8 cellular contexts compared by ENCODE assay signal in genomic region chr1:36322786-36323635, GRCh38. TPM values are rescaled to one million over a fixed set of nuclear protein-coding genes. Genes with fewer than 3 reads are reported as not detected.
DNase-seq lines count a peak whose midpoint lies in the region; ATAC-seq and TF ChIP-seq lines count a peak whose summit lies in the region.

No MANE protein-coding gene starts in this region.

- H3K4me2 ChIP-seq in neural progenitor cell = peak overlapping the region; percentile 95

- H3K27ac Mint-ChIP-seq in neural progenitor cell = no peak overlapping the region

- H3K4me3 ChIP-seq in HUES48 (ENCODE audit: low read depth, low read length) (peak overlapping the region; percentile 79), fibroblast of villous mesenchyme (ENCODE audit: low read depth, low read length) (peak overlapping the region; percentile 82), neural progenitor cell (peak overlapping the region; percentile 78)

- peaks cover 5% of the 10 kb centered on the region for H3K36me3 Mint-ChIP-seq in neural progenitor cell

- DNase-seq in ELR (ENCODE audit: low read depth) (peak; percentile 81), activated T-cell treated with anti-CD3 and anti-CD28 coated beads for 48 hours (ENCODE audit: low read depth) (peak; percentile 47), fibroblast of villous mesenchyme (ENCODE audit: low read depth) (peak; percentile 74), neural progenitor cell (ENCODE audit: low spot score) (peak; percentile 69), hippocampal formation (lab: John Stamatoyannopoulos, UW) (no peak), NCI-H2171 treated with DMSO at 0.1 percent for 48 hours (lab: John Stamatoyannopoulos, UW) (no peak)

- no peak overlapping the region for H2AFZ ChIP-seq in neural progenitor cell (replicated peaks)

- no peaks in the 10 kb centered on the region for H3K9me3 Mint-ChIP-seq in neural progenitor cell

- H4K20me1 ChIP-seq in neural progenitor cell (ENCODE audit: low read depth) = peaks cover 28% of the 10 kb centered on the region

- H3K4me1 ChIP-seq in HUES48 (ENCODE audit: control insufficient read depth, insufficient read depth, low read length) = peaks cover 29% of the 10 kb centered on the region
- peaks cover 23% of the 10 kb centered on the region for H3K4me1 ChIP-seq in neural progenitor cell

- H3K27ac ChIP-seq in HUES48 (ENCODE audit: low read depth, low read length) (no peak overlapping the region), neural progenitor cell (no peak overlapping the region)

- H3K9ac ChIP-seq in HUES48 (ENCODE audit: low read depth, low read length) (peak overlapping the region; percentile 24; the same call in 1 of the 2 replicates), neural progenitor cell (no peak overlapping the region)

- H3K27me3 ChIP-seq in HUES48 (ENCODE audit: control insufficient read depth, insufficient read depth, low read length) = peaks cover 57% of the 10 kb centered on the region
- H3K27me3 ChIP-seq in neural progenitor cell = peaks cover 67% of the 10 kb centered on the region

- peaks cover 25% of the 10 kb centered on the region for H3K4me1 Mint-ChIP-seq in neural progenitor cell

- no peak for TF ChIP-seq CTCF in fibroblast of villous mesenchyme (IDR thresholded peaks at IDR 0.05; ENCODE audit: insufficient read depth, low read depth, low read length)
- TF ChIP-seq CTCF in neural progenitor cell (IDR thresholded peaks at IDR 0.05) = no peak

- H3K36me3 ChIP-seq in HUES48 (ENCODE audit: control insufficient read depth, insufficient read depth, low read length) = no peaks in the 10 kb centered on the region
- no peaks in the 10 kb centered on the region for H3K36me3 ChIP-seq in neural progenitor cell

- H3K27me3 Mint-ChIP-seq in neural progenitor cell (ENCODE audit: insufficient read depth, low read depth) = peaks cover 14% of the 10 kb centered on the region

- H3K79me2 ChIP-seq in neural progenitor cell (ENCODE audit: low read depth) = no peaks in the 10 kb centered on the region

- no peaks in the 10 kb centered on the region for H3K9me3 ChIP-seq in HUES48 (ENCODE audit: control insufficient read depth, insufficient read depth, low read length)
- no peaks in the 10 kb centered on the region for H3K9me3 ChIP-seq in neural progenitor cell (ENCODE audit: low read depth)

- H3K4me3 Mint-ChIP-seq in neural progenitor cell = peak overlapping the region; percentile 83

- ATAC-seq in GM19397 (IDR thresholded peaks at IDR 0.05; ENCODE audit: unreplicated experiment) = no peak

- H3F3A ChIP-seq in neural progenitor cell (ENCODE audit: low read depth) = peaks cover 32% of the 10 kb centered on the region

RNA-seq across cellular contexts. Expression of gene EVA1B, which starts 0.4 kb away (rescaled TPM):
- total RNA-seq in fibroblast of villous mesenchyme (191 and 305 TPM in 2 replicates), neural progenitor cell (ENCODE audit: low replicate concordance) (3.1 and 14.7 TPM in 2 replicates)

RNA-seq across cellular contexts. Expression of gene SH3D21, which starts 16.8 kb away (rescaled TPM):
- total RNA-seq in fibroblast of villous mesenchyme = 3.9 and 5.8 TPM in 2 replicates
- 6.1 and 15.1 TPM in 2 replicates for total RNA-seq in neural progenitor cell (ENCODE audit: low replicate concordance)

Comparison
In these comparisons a context has a peak if more than half of its experiments do, and no peak if none do; other contexts are left out.
1. DNase-seq: peak in ELR (single experiment), activated T-cell treated with anti-CD3 and anti-CD28 coated beads for 48 hours (single experiment), fibroblast of villous mesenchyme (single experiment) and neural progenitor cell (single experiment); none in hippocampal formation (0 of 2) and NCI-H2171 treated with DMSO at 0.1 percent for 48 hours (single experiment).
2. RNA of gene EVA1B, which starts 0.4 kb away (total RNA-seq): 191 to 305 TPM in fibroblast of villous mesenchyme; 3.1 to 14.7 TPM in neural progenitor cell; every median in the first group is over 10 times any median in the second.
3. Peak in every context shown above with its lines, with median percentiles within 50 percentile points of each other: H3K4me3 ChIP-seq.